ENCODE assay signal across 22 cellular contexts in genomic region chr2:5176764-5177163, GRCh38.
"Had no signal": no experiment of that assay in that cellular context is flagged by ENCODE, and none has a peak within 500 bp of the region (broad histone marks: within the 10 kb centered on the region; RNA-seq: fewer than 3 reads in every experiment).

No MANE protein-coding gene starts in this region.

- H3K36me3 ChIP-seq: heart right ventricle, lower lobe of right lung, pancreas, right atrium auricular region, upper lobe of right lung had no signal

- DNase-seq: activated CD4-positive, alpha-beta memory T cell treated with anti-CD3 and anti-CD28 coated beads, Interleukin-2, amount 10 ng/mL, durations not matched to agents 7 days and 5 days; activated CD4-positive, alpha-beta T cell treated with anti-CD3 and anti-CD28 coated beads, Interleukin-2, amount 10 ng/mL, durations not matched to agents 24 days and 14 days; activated effector memory CD4-positive, alpha-beta T cell treated with Interleukin-2 at 50 U/mL for 16 hours; activated naive CD4-positive, alpha-beta T cell treated with anti-CD3 and anti-CD28 coated beads for 36 hours; activated naive CD8-positive, alpha-beta T cell treated with anti-CD3 and anti-CD28 coated beads, Interleukin-2, amount 10 ng/mL, durations not matched to agents 7 days and 5 days; activated T-cell treated with anti-CD3 and anti-CD28 coated beads, Interleukin-2, amount 50 U/mL, for 72 hours; amygdala; body of pancreas; heart right ventricle; lower lobe of right lung; natural killer cell; pancreas; psoas muscle; stimulated activated CD4-positive, alpha-beta T cell treated with anti-CD3 and anti-CD28 coated beads, Interleukin-12 subunit alpha, Interleukin-12 subunit beta, amount 100 ng/mL, for 4 hours; stimulated activated CD4-positive, alpha-beta T cell treated with anti-CD3 and anti-CD28 coated beads, Interleukin-4, amount 100 ng/mL, for 4 hours; stimulated activated naive CD8-positive, alpha-beta T cell treated with anti-CD3 and anti-CD28 coated beads, Interleukin-15, Interleukin-2, amounts not matched to agents 100 U/mL and 50 U/mL, for 24 hours; upper lobe of right lung had no signal

- H3K9me3 ChIP-seq: body of pancreas, lower lobe of right lung, pancreas, psoas muscle, right atrium auricular region, upper lobe of right lung had no signal

- FAIRE-seq: colon, pancreas had no signal

- H3K27ac ChIP-seq: body of pancreas, heart right ventricle, lower lobe of right lung, pancreas, psoas muscle, right atrium auricular region, upper lobe of right lung, VCaP had no signal

- H3K4me3 ChIP-seq: body of pancreas, heart right ventricle, lower lobe of right lung, pancreas, psoas muscle, right atrium auricular region, upper lobe of right lung had no signal

- H3K27me3 ChIP-seq: body of pancreas, heart right ventricle, right atrium auricular region, upper lobe of right lung had no signal

- H3K4me1 ChIP-seq: heart right ventricle, lower lobe of right lung, pancreas, psoas muscle, right atrium auricular region, upper lobe of right lung had no signal

- ATAC-seq: activated CD4-positive, CD25-positive, alpha-beta regulatory T cell treated with anti-CD3 and anti-CD28 coated beads, Interleukin-2, amount 50 U/mL, for 24 hours; activated T-cell treated with anti-CD3 and anti-CD28 coated beads, Interleukin-2, amount 50 U/mL, for 72 hours; body of pancreas; heart right ventricle; left lobe of liver; lower lobe of right lung; natural killer cell; pancreas; psoas muscle; stimulated activated naive CD8-positive, alpha-beta T cell treated with anti-CD3 and anti-CD28 coated beads, Interleukin-15, Interleukin-2, amounts not matched to agents 100 U/mL and 50 U/mL, for 24 hours; upper lobe of right lung had no signal
